Comparison of ENCODE assay signal across 10 cellular contexts in the genomic region with DNA sequence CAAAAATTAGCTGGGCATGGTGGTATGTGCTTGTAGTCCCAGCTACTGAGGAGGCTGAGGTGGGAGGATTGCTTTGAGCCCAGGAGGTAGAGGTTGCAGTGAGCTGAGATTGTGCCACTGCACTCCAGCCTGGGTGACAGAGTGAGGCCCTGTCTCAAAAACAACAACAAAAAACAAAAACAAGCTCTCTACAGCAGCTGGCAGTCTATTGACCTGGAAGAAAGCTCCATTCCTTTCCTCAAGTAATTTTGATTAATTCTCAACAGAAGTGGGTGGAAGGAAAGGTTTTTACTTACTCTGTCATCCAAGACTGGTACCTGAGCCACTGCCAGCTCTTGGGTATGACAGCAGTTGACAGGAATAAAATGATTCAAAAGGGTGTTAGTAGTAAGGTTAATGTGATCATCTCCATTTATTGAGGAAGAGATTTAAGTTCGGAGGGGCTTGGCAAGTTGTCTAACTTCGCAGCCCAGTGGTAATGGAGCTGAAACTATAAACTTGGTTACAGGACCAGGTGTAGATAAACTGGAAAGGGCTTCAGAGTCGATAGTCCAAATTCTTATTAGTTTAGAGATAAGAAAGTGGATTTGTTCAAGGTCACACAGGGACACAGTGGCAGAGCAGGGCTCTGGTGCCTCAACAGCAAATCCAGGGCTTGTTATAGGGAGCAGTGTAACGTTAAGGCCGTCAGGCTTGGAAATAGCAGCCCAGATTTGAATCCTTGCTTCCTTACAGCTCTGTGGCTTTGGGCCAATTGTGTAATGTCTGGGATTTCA. TPM values are rescaled to one million over a fixed set of nuclear protein-coding genes. Genes with fewer than 3 reads are reported as not detected.
DNase-seq lines count a peak whose midpoint lies in the region; ATAC-seq and TF ChIP-seq lines count a peak whose summit lies in the region.
"Had no signal": no experiment of that assay in that cellular context is flagged by ENCODE, and none has a peak within 500 bp of the region (broad histone marks: within the 10 kb centered on the region; RNA-seq: fewer than 3 reads in every experiment).

No MANE protein-coding gene starts in this region.

- peak overlapping the region; percentile 74 for H3K27ac Mint-ChIP-seq in activated naive CD4-positive, alpha-beta T cell treated with anti-CD3 and anti-CD28 coated beads, Interleukin-2, amount 50 U/mL, for 24 hours
- peak overlapping the region; percentile 23 to 83 for H3K27ac Mint-ChIP-seq in activated naive CD4-positive, alpha-beta T cell treated with anti-CD3 and anti-CD28 coated beads, Interleukin-2, amount 50 U/mL, for 72 hours

- no peak for TF ChIP-seq EP300 in transverse colon (IDR thresholded peaks at IDR 0.05; ENCODE audit: low read depth)

- H3K27me3 ChIP-seq in right lobe of liver (no peaks in the 10 kb centered on the region), transverse colon (no peaks in the 10 kb centered on the region)

- DNase-seq in activated naive CD4-positive, alpha-beta T cell treated with Interleukin-2 at 50 U/mL for 16 hours: no peak
- no peak for DNase-seq in activated naive CD4-positive, alpha-beta T cell treated with anti-CD3 and anti-CD28 coated beads, Interleukin-2, amount 50 U/mL, for 72 hours (ENCODE audit: low spot score in 2 of 2)
- DNase-seq in right lobe of liver (peak in 2 of 3 donors; percentile 55 to 56), transverse colon (no peak), GM20000 (ENCODE audit: low spot score) (no peak), pons (ENCODE audit: low spot score) (no peak)
- DNase-seq: erythroblast; stimulated activated CD4-positive, alpha-beta T cell treated with anti-CD3 and anti-CD28 coated beads, Interleukin-4, amount 100 ng/mL, for 4 hours had no signal

- H3K36me3 ChIP-seq in right lobe of liver: peaks cover 0 to 39% (median 16%) of the 10 kb centered on the region in 4 donors
- H3K36me3 ChIP-seq in transverse colon: peaks cover 0 to 38% (median 10%) of the 10 kb centered on the region in 4 donors

- intact Hi-C loops in right lobe of liver (cut with DNase I) (no loop called here), transverse colon (cut with DNase I; ENCODE audit: low total_unique reads) (no loop called here)

- no peak overlapping the region for H3K4me3 ChIP-seq in right lobe of liver
- H3K4me3 ChIP-seq in transverse colon: no peak overlapping the region

- H3K9me3 ChIP-seq in right lobe of liver (no peaks in the 10 kb centered on the region), transverse colon (no peaks in the 10 kb centered on the region)

- TF ChIP-seq CTCF in right lobe of liver (IDR thresholded peaks at IDR 0.05) (no peak), transverse colon (IDR thresholded peaks at IDR 0.05) (no peak), GM20000 (IDR thresholded peaks at IDR 0.05; ENCODE audit: extremely low read depth, missing control alignments) (no peak)

- peaks cover 42% of the 10 kb centered on the region for H3K36me3 Mint-ChIP-seq in activated naive CD4-positive, alpha-beta T cell treated with anti-CD3 and anti-CD28 coated beads, Interleukin-2, amount 50 U/mL, for 24 hours
- peaks cover 35 to 38% of the 10 kb centered on the region in 2 donors for H3K36me3 Mint-ChIP-seq in activated naive CD4-positive, alpha-beta T cell treated with anti-CD3 and anti-CD28 coated beads, Interleukin-2, amount 50 U/mL, for 72 hours

- no peak for TF ChIP-seq POLR2A in right lobe of liver (IDR thresholded peaks at IDR 0.05)
- peak; percentile 6 for TF ChIP-seq POLR2A in transverse colon (IDR thresholded peaks at IDR 0.05)

- in situ Hi-C loops in transverse colon (cut with MboI; ENCODE audit: low pct_ligation_motif_present in 1 of 4, low pct_unique_long_range_greater_than_20kb in 1 of 4, low sequenced_read_pairs in 3 of 4): loop anchor here in 1 of 4 donors (25.0 kb wide), 1 partner anchor 153 kb away; no protein-coding TSS in a partner anchor

- ATAC-seq in activated naive CD4-positive, alpha-beta T cell treated with anti-CD3 and anti-CD28 coated beads, Interleukin-2, amount 50 U/mL, for 72 hours: peak in 1 of 2 donors; percentile 18
- ATAC-seq in right lobe of liver: peak; percentile 50 to 84 (median 80)
- ATAC-seq in HG03342 (IDR thresholded peaks at IDR 0.05; ENCODE audit: unreplicated experiment): no peak

- H3K4me1 ChIP-seq in right lobe of liver: peaks cover 0 to 58% (median 25%) of the 10 kb centered on the region in 4 donors
- H3K4me1 ChIP-seq in transverse colon: peaks cover 31 to 56% (median 47%) of the 10 kb centered on the region in 4 donors

- H3K4me3 Mint-ChIP-seq in activated naive CD4-positive, alpha-beta T cell treated with anti-CD3 and anti-CD28 coated beads, Interleukin-2, amount 50 U/mL, for 24 hours: peak overlapping the region; percentile 15

- H3K27ac ChIP-seq in right lobe of liver (peak overlapping the region; percentile 1 to 54 (median 5)), transverse colon (peak overlapping the region; percentile 39 to 64 (median 49))

- H3K9me3 Mint-ChIP-seq in activated naive CD4-positive, alpha-beta T cell treated with anti-CD3 and anti-CD28 coated beads, Interleukin-2, amount 50 U/mL, for 24 hours: no peaks in the 10 kb centered on the region
- H3K9me3 Mint-ChIP-seq in activated naive CD4-positive, alpha-beta T cell treated with anti-CD3 and anti-CD28 coated beads, Interleukin-2, amount 50 U/mL, for 72 hours: no peaks in the 10 kb centered on the region

- peaks cover 60% of the 10 kb centered on the region for H3K4me1 Mint-ChIP-seq in activated naive CD4-positive, alpha-beta T cell treated with anti-CD3 and anti-CD28 coated beads, Interleukin-2, amount 50 U/mL, for 24 hours

- H3K27me3 Mint-ChIP-seq in activated naive CD4-positive, alpha-beta T cell treated with anti-CD3 and anti-CD28 coated beads, Interleukin-2, amount 50 U/mL, for 24 hours: no peaks in the 10 kb centered on the region

- WGBS in right lobe of liver (ENCODE audit: insufficient coverage, low coverage, low lambda C conversion rate, missing lambda C conversion rate): 21% methylated on average over 5 of the region's 5 CpGs
- 28 to 31% methylated on average over 4 to 5 of the region's 5 CpGs for WGBS in transverse colon (ENCODE audit: low coverage in 1 of 2), 2 donors

RNA-seq across cellular contexts. Expression of a gene that starts 14.8 kb away (rescaled TPM):
- 100 to 1,000 TPM; 197 to 431 TPM for total RNA-seq in activated naive CD4-positive, alpha-beta T cell treated with anti-CD3 and anti-CD28 coated beads, Interleukin-2, amount 50 U/mL, for 72 hours
- total RNA-seq in right lobe of liver (100 to 1,000 TPM in 2 of 6 experiments, 10 to 100 TPM in 4; 36.8 to 103 (median 71.4) TPM), transverse colon (100 to 1,000 TPM; 110 to 177 (median 144) TPM)

Comparison
In these comparisons a context has a peak if more than half of its experiments do, and no peak if none do; other contexts are left out.
1. DNase-seq: peak in right lobe of liver (2 of 3); none in activated naive CD4-positive, alpha-beta T cell treated with Interleukin-2 at 50 U/mL for 16 hours (single experiment), activated naive CD4-positive, alpha-beta T cell treated with anti-CD3 and anti-CD28 coated beads, Interleukin-2, amount 50 U/mL, for 72 hours (0 of 2), transverse colon (single experiment), GM20000 (single experiment) and pons (single experiment).